8 cellular contexts compared by ENCODE assay signal in the genomic region with DNA sequence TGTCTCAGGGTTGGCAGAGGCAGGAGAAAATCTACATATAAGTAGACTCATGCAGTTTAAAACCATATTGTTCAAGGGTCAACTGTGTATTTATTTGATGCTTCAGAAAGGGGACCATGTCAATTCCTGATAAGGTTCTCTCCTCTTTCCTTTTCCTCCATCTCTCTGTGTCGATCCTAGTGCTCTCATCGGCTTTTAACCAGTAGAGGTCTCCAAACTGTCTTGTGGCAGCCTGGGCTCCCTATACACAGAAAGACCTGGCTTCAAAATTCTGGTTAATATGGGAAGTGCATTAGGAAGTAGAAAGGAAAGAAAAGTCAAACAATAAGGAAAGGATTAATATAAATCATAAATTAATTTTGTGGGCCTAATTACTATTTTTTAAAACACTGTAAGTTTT.
DNase-seq lines count a peak whose midpoint lies in the region; ATAC-seq and FAIRE-seq lines count a peak whose summit lies in the region.

No MANE protein-coding gene starts in this region.

- ATAC-seq in GM18517 (IDR thresholded peaks at IDR 0.05; ENCODE audit: unreplicated experiment) (no peak), GM18502 (IDR thresholded peaks at IDR 0.05; ENCODE audit: poor library complexity, unreplicated experiment) (no peak), GM18867 (IDR thresholded peaks at IDR 0.05; ENCODE audit: unreplicated experiment) (no peak)

- DNase-seq in D341Med (ENCODE audit: low spot score): peak; percentile 64
- DNase-seq in HTR-8/SVneo (ENCODE audit: insufficient read length, low spot score): peak; percentile 12
- peak; percentile 50 for DNase-seq in left kidney (ENCODE audit: low read depth, low spot score)
- no peak for DNase-seq in stimulated activated CD4-positive, alpha-beta T cell treated with anti-CD3 and anti-CD28 coated beads, Interleukin-2, amount 100 ng/mL, for 24 hours

- FAIRE-seq in HTR-8/SVneo (lab: Jason Lieb, UNC) (no peak), TTC549 (lab: Jason Lieb, UNC) (peak; percentile 71)

Comparison
In these comparisons a context has a peak if more than half of its experiments do, and no peak if none do; other contexts are left out.
1. DNase-seq: peak in D341Med (single experiment), HTR-8/SVneo (single experiment) and left kidney (single experiment); none in stimulated activated CD4-positive, alpha-beta T cell treated with anti-CD3 and anti-CD28 coated beads, Interleukin-2, amount 100 ng/mL, for 24 hours (0 of 2).